11 cellular contexts compared by ENCODE assay signal in the genomic region with DNA sequence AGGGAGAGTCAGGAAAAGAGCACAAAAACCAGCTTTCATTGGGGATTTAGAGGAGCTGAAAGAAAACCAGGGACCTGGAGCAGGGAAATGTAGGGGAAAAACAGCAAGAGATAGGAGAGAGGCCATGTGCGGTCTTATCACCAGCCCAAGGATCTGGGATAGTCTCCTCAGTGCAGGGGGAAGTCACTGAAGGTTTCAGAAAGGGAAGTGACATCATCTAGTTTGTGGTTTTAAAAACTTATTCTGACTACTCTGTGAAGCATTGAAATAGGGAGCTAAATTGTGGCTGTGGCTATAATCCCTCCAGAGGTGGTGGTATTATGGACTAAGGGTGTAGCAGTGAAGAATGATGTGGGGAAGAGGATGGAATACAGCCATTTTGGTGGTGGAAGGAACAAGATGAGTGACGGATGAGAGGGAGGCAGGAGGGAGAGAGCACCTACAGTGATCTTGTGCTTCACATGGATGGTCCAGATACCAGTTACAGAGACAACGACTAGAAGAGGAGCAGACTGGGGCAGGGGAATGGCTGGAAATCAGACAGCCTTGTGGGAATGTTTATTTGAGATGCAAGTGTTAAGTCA.
DNase-seq lines count a peak whose midpoint lies in the region; ATAC-seq and TF ChIP-seq lines count a peak whose summit lies in the region.
"Had no signal": no experiment of that assay in that cellular context is flagged by ENCODE, and none has a peak within 500 bp of the region (broad histone marks: within the 10 kb centered on the region; RNA-seq: fewer than 3 reads in every experiment).

No MANE protein-coding gene starts in this region.

- H3K36me3 Mint-ChIP-seq in Calu3 (ENCODE audit: insufficient read depth, unreplicated experiment): no peaks in the 10 kb centered on the region
- peaks cover 2% of the 10 kb centered on the region for H3K36me3 Mint-ChIP-seq in T-helper 2 cell treated with Interferon-gamma antibody and Interleukin-4, amounts not matched to agents 5 μg/mL and 100 μg/mL, for 36 hours (ENCODE audit: low read depth)

- no peaks in the 10 kb centered on the region for H3K79me2 ChIP-seq in hepatocyte

- peak overlapping the region; percentile 7 for H3K27ac Mint-ChIP-seq in Calu3 (ENCODE audit: unreplicated experiment)
- peak overlapping the region; percentile 3 for H3K27ac Mint-ChIP-seq in T-helper 2 cell treated with Interferon-gamma antibody and Interleukin-4, amounts not matched to agents 5 μg/mL and 100 μg/mL, for 36 hours

- 74% methylated on average over 3 of the region's 3 CpGs for WGBS in hepatocyte (ENCODE audit: low lambda C conversion rate, missing lambda C conversion rate)

- TF ChIP-seq CTCF in Calu3 (IDR thresholded peaks at IDR 0.05; ENCODE audit: unreplicated experiment): no peak
- no peak for TF ChIP-seq CTCF in hepatocyte (IDR thresholded peaks at IDR 0.05; ENCODE audit: poor library complexity)

- DNase-seq in Calu3 (no peak), H4 (ENCODE audit: low spot score) (peak; percentile 53), iris pigment epithelial cell (ENCODE audit: low read depth) (peak; percentile 67), NCI-H1105 (lab: John Stamatoyannopoulos, UW) (no peak), hepatocyte (ENCODE audit: low spot score) (no peak), nucleus accumbens (lab: John Stamatoyannopoulos, UW) (no peak)
- DNase-seq in T-helper 2 cell treated with Interferon-gamma antibody and Interleukin-4, amounts not matched to agents 5 μg/mL and 100 μg/mL, for 36 hours (ENCODE audit: low spot score): no peak
- DNase-seq: activated CD4-positive, CD25-positive, alpha-beta regulatory T cell; effector CD4-positive, alpha-beta T cell; NCI-H2029 had no signal

- intact Hi-C loops in Calu3 (cut with micrococcal nuclease; ENCODE audit: unreplicated experiment): no loop called here

- CTCF ChIA-PET in Calu3 (lab: Charles Lee): interaction anchor here (0.7 kb wide), 1 partner anchor 1296 kb away, joined by 3 read pairs; no protein-coding TSS in a partner anchor

- no peak overlapping the region for H2AFZ ChIP-seq in hepatocyte

- no peak for ATAC-seq in GM19397 (IDR thresholded peaks at IDR 0.05; ENCODE audit: unreplicated experiment)

- H3K4me3 ChIP-seq in hepatocyte: no peak overlapping the region

- H3K9me2 ChIP-seq in hepatocyte (replicated peaks; ENCODE audit: insufficient read depth): no peaks in the 10 kb centered on the region

- peaks cover 21% of the 10 kb centered on the region for H3K4me1 Mint-ChIP-seq in Calu3 (ENCODE audit: low read depth, unreplicated experiment)
- H3K4me1 Mint-ChIP-seq in T-helper 2 cell treated with Interferon-gamma antibody and Interleukin-4, amounts not matched to agents 5 μg/mL and 100 μg/mL, for 36 hours (ENCODE audit: low read depth): peaks cover 12% of the 10 kb centered on the region

- no TSS peak for BruUV-seq in Calu3 (replicated peaks; lab: Mats Ljungman, UMichigan)

- H3K27me3 Mint-ChIP-seq in Calu3 (ENCODE audit: unreplicated experiment): no peaks in the 10 kb centered on the region
- no peaks in the 10 kb centered on the region for H3K27me3 Mint-ChIP-seq in T-helper 2 cell treated with Interferon-gamma antibody and Interleukin-4, amounts not matched to agents 5 μg/mL and 100 μg/mL, for 36 hours (ENCODE audit: low read depth)

- H3K27ac ChIP-seq in hepatocyte: no peak overlapping the region

- no peaks in the 10 kb centered on the region for H3K36me3 ChIP-seq in hepatocyte (replicated peaks; ENCODE audit: insufficient read depth, low read depth)

- H3K4me3 Mint-ChIP-seq in Calu3 (ENCODE audit: low read depth, unreplicated experiment): no peak overlapping the region
- no peak overlapping the region for H3K4me3 Mint-ChIP-seq in T-helper 2 cell treated with Interferon-gamma antibody and Interleukin-4, amounts not matched to agents 5 μg/mL and 100 μg/mL, for 36 hours

- no peaks in the 10 kb centered on the region for H3K9me3 ChIP-seq in hepatocyte (ENCODE audit: low read depth)

- no peaks in the 10 kb centered on the region for H3K9me3 Mint-ChIP-seq in Calu3 (ENCODE audit: low read depth, unreplicated experiment)
- H3K9me3 Mint-ChIP-seq in T-helper 2 cell treated with Interferon-gamma antibody and Interleukin-4, amounts not matched to agents 5 μg/mL and 100 μg/mL, for 36 hours: no peaks in the 10 kb centered on the region

- H3K27me3 ChIP-seq in hepatocyte: no peaks in the 10 kb centered on the region

- H4K20me1 ChIP-seq in hepatocyte (ENCODE audit: insufficient read depth, poor library complexity, severe bottlenecking): no peaks in the 10 kb centered on the region

- peaks cover 24% of the 10 kb centered on the region for H3K4me1 ChIP-seq in hepatocyte (ENCODE audit: insufficient read depth)

- H3K4me2 ChIP-seq in hepatocyte: no peak overlapping the region

Comparison
In these comparisons a context has a peak if more than half of its experiments do, and no peak if none do; other contexts are left out.
1. DNase-seq: peak in H4 (single experiment) and iris pigment epithelial cell (single experiment); none in Calu3 (single experiment), T-helper 2 cell treated with Interferon-gamma antibody and Interleukin-4, amounts not matched to agents 5 μg/mL and 100 μg/mL, for 36 hours (single experiment), NCI-H1105 (single experiment), hepatocyte (single experiment) and nucleus accumbens (0 of 56).